14 cellular contexts compared by ENCODE assay signal in the genomic region with DNA sequence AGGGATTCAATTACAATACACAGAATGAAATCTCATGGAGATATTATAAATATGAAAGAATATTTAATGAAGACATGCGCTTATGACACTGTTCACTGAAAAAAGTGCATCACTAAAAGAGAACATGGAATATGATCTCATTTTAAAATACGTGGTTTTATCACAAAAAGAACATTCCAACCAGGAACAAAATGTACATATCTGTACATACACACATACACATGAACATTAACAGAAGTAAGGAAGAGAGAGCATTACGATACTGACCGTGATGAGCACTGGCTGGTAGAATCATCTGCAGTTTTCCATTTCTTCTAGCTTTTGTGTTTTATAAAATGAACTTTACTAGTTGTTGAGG. TPM values are rescaled to one million over a fixed set of nuclear protein-coding genes. Genes with fewer than 3 reads are reported as not detected.
DNase-seq lines count a peak whose midpoint lies in the region; ATAC-seq, FAIRE-seq and TF ChIP-seq lines count a peak whose summit lies in the region.
"Had no signal": no experiment of that assay in that cellular context is flagged by ENCODE, and none has a peak within 500 bp of the region (broad histone marks: within the 10 kb centered on the region; RNA-seq: fewer than 3 reads in every experiment).

No MANE protein-coding gene starts in this region.

- BruUV-seq in HepG2 (replicated peaks; lab: Mats Ljungman, UMichigan), result no TSS peak

- H2AFZ ChIP-seq in HepG2 (ENCODE audit: low read length), result no peak overlapping the region

- peak; percentile 4 for FAIRE-seq in HepG2 (lab: Jason Lieb, UNC)

- no peaks in the 10 kb centered on the region for H3K9me3 Mint-ChIP-seq in glutamatergic neuron (ENCODE audit: unreplicated experiment)
- H3K9me3 Mint-ChIP-seq: activated CD8-positive, alpha-beta T cell treated with anti-CD3 and anti-CD28 coated beads for 36 hours had no signal

- H3K36me3 Mint-ChIP-seq in glutamatergic neuron (ENCODE audit: unreplicated experiment), result no peaks in the 10 kb centered on the region

- DNase-seq in HepG2 (ENCODE audit: low spot score) (no peak), right lobe of liver (no peak), SK-N-MC (ENCODE audit: low read depth, low spot score) (no peak), foreskin keratinocyte (no peak), glutamatergic neuron (no peak), SKM-1 treated with dmso at 0.1 percent for 144 hours (lab: John Stamatoyannopoulos, UW; ENCODE audit: unreplicated experiment) (no peak), NCI-H748 treated with DMSO at 0.1 percent for 48 hours (lab: John Stamatoyannopoulos, UW) (no peak), NOMO-1 treated with DMSO at 0.1 percent for 48 hours (lab: John Stamatoyannopoulos, UW; ENCODE audit: unreplicated experiment) (no peak)
- DNase-seq: activated gamma-delta T cell, NCI-H1417 treated with DMSO at 0.1 percent for 48 hours, NCI-H2107, tibial artery had no signal

- H3K9me3 ChIP-seq in HepG2 (ENCODE audit: low read length) (no peaks in the 10 kb centered on the region), right lobe of liver (no peaks in the 10 kb centered on the region), SK-N-MC (ENCODE audit: low read depth, low read length) (no peaks in the 10 kb centered on the region)
- H3K9me3 ChIP-seq: tibial artery had no signal

- H3K36me3 ChIP-seq in HepG2 (replicated peaks in 1 of 2; ENCODE audit: control insufficient read depth in 1 of 2, insufficient read depth in 2 of 2, low read length in 2 of 2), result no peaks in the 10 kb centered on the region; a peak in 1 of 5 replicates
- H3K36me3 ChIP-seq in right lobe of liver, result no peaks in the 10 kb centered on the region
- H3K36me3 ChIP-seq in SK-N-MC (ENCODE audit: insufficient read depth, low read length), result peaks cover 4% of the 10 kb centered on the region; the same call in 1 of the 2 replicates
- H3K36me3 ChIP-seq: tibial artery had no signal

- peaks cover 82% of the 10 kb centered on the region for H3K79me2 ChIP-seq in HepG2 (ENCODE audit: insufficient read depth, low read length)

- no peaks in the 10 kb centered on the region for H3K27me3 Mint-ChIP-seq in glutamatergic neuron (ENCODE audit: unreplicated experiment)

- ATAC-seq in HepG2 (no peak), right lobe of liver (no peak), foreskin keratinocyte (no peak)
- ATAC-seq: stimulated activated naive CD8-positive, alpha-beta T cell treated with anti-CD3 and anti-CD28 coated beads, Interleukin-15, Interleukin-2, amounts not matched to agents 100 U/mL and 50 U/mL, for 24 hours had no signal

- H3K4me2 ChIP-seq in HepG2 (ENCODE audit: low read depth, low read length), result no peak overlapping the region

- POLR2A ChIA-PET in HepG2 (lab: Yijun Ruan, JAX), result no interaction called here

- CTCF ChIA-PET in HepG2 (lab: Yijun Ruan, JAX; ENCODE audit: low intra/inter-chr PET ratio, low total read pairs), result interaction anchor here (0.8 to 1.9 kb wide), 4 partner anchors 32 to 158 kb away, joined by 3 to 8 read pairs (median 4); no protein-coding TSS in a partner anchor

- peaks cover 6% of the 10 kb centered on the region; the same call in 1 of the 2 replicates for H4K20me1 ChIP-seq in HepG2 (ENCODE audit: insufficient read depth, low read length)

- peaks cover 8% of the 10 kb centered on the region for H3K4me1 Mint-ChIP-seq in glutamatergic neuron (ENCODE audit: low read depth, unreplicated experiment)

- H3K27ac ChIP-seq in HepG2 (ENCODE audit: extremely low read length, insufficient read depth, low read length) (no peak overlapping the region), right lobe of liver (no peak overlapping the region), SK-N-MC (peak overlapping the region; percentile 96), foreskin keratinocyte (peak overlapping the region; percentile 37)
- H3K27ac ChIP-seq: tibial artery had no signal

- H3K9ac ChIP-seq in HepG2 (ENCODE audit: insufficient read depth, low read depth, low read length), result no peak overlapping the region
- peak overlapping the region; percentile 70 for H3K9ac ChIP-seq in SK-N-MC (ENCODE audit: insufficient read length)

- WGBS in HepG2 (ENCODE audit: low lambda C conversion rate), result 93% methylated on average over 4 of the region's 4 CpGs
- 62% methylated on average over 4 of the region's 4 CpGs for WGBS in right lobe of liver (ENCODE audit: insufficient coverage, low coverage, low lambda C conversion rate, missing lambda C conversion rate)

- no peak overlapping the region for H3K4me3 Mint-ChIP-seq in glutamatergic neuron (ENCODE audit: unreplicated experiment)
- H3K4me3 Mint-ChIP-seq: activated CD8-positive, alpha-beta T cell treated with anti-CD3 and anti-CD28 coated beads for 36 hours had no signal

- no peak for TF ChIP-seq CTCF in HepG2 (CRISPR knock-in tag; IDR thresholded peaks at IDR 0.05)
- TF ChIP-seq CTCF in right lobe of liver (IDR thresholded peaks at IDR 0.05), result no peak
- no peak for TF ChIP-seq CTCF in foreskin keratinocyte (conservative IDR thresholded peaks at IDR 0.05)
- TF ChIP-seq CTCF in glutamatergic neuron (IDR thresholded peaks at IDR 0.05; ENCODE audit: partially characterized antibody, unreplicated experiment), result no peak

- no peak for TF ChIP-seq POLR2A in HepG2 (IDR thresholded peaks at IDR 0.05; ENCODE audit: insufficient read depth in 1 of 2, low read depth in 2 of 2, low read length in 2 of 2)
- no peak for TF ChIP-seq POLR2A in right lobe of liver (IDR thresholded peaks at IDR 0.05)

- no peak overlapping the region for H3K27ac Mint-ChIP-seq in glutamatergic neuron (ENCODE audit: unreplicated experiment)
- H3K27ac Mint-ChIP-seq: activated CD8-positive, alpha-beta T cell treated with anti-CD3 and anti-CD28 coated beads for 36 hours had no signal

- TF ChIP-seq EP300 in HepG2 (IDR thresholded peaks at IDR 0.05; ENCODE audit: low read depth in 2 of 2, low read length in 2 of 2) (no peak), HepG2 (CRISPR knock-in tag; IDR thresholded peaks at IDR 0.05; ENCODE audit: borderline replicate concordance) (no peak)

- H3K4me3 ChIP-seq in HepG2 (replicated peaks in 1 of 3; ENCODE audit: insufficient read depth in 1 of 3, low read depth in 2 of 3, low read length in 3 of 3) (no peak overlapping the region), right lobe of liver (no peak overlapping the region), SK-N-MC (peak overlapping the region; percentile 62)
- H3K4me3 ChIP-seq: tibial artery had no signal

- intact Hi-C loops in HepG2 (cut with micrococcal nuclease; ENCODE audit: unreplicated experiment) (loop anchor here (5.0 to 10.0 kb wide), 3 partner anchors 74 to 156 kb away; no protein-coding TSS in a partner anchor), right lobe of liver (cut with DNase I) (no loop called here)

- in situ Hi-C loops in HepG2 (cut with HindIII; ENCODE audit: extremely low pct_ligation_motif_present, low pct_unique_long_range_greater_than_20kb), result loop anchor here (5.0 kb wide), 1 partner anchor 76 kb away; no protein-coding TSS in a partner anchor

- no peak for TF ChIP-seq RAD21 in HepG2 (CRISPR knock-in tag; IDR thresholded peaks at IDR 0.05)

- H3K4me1 ChIP-seq in HepG2 (ENCODE audit: insufficient read depth, low read length), result peaks cover 28% of the 10 kb centered on the region
- no peaks in the 10 kb centered on the region for H3K4me1 ChIP-seq in right lobe of liver
- peaks cover 28% of the 10 kb centered on the region for H3K4me1 ChIP-seq in foreskin keratinocyte
- H3K4me1 ChIP-seq: tibial artery had no signal

- H3K27me3 ChIP-seq in HepG2 (ENCODE audit: control insufficient read depth in 1 of 2, insufficient read depth in 2 of 2, low read length in 2 of 2) (no peaks in the 10 kb centered on the region), right lobe of liver (peaks cover 0 to 3% of the 10 kb centered on the region in 2 donors), foreskin keratinocyte (no peaks in the 10 kb centered on the region)

TF ChIP-seq in HepG2, 621 proteins besides CTCF, POLR2A, EP300 and RAD21 (continues in another document):
- TF ChIP-seq ZFYVE20 (CRISPR knock-in tag; IDR thresholded peaks at IDR 0.05; ENCODE audit: borderline replicate concordance, low read depth) (no peak), ZC3H13 (CRISPR knock-in tag; IDR thresholded peaks at IDR 0.05) (no peak), NCOR1 (IDR thresholded peaks at IDR 0.05; ENCODE audit: borderline replicate concordance, low read length) (no peak), CCDC6 (CRISPR knock-in tag; IDR thresholded peaks at IDR 0.05) (no peak), TAF15 (IDR thresholded peaks at IDR 0.05; ENCODE audit: low read depth, low read length, poor library complexity, severe bottlenecking) (no peak), BRCA1 (CRISPR knock-in tag; IDR thresholded peaks at IDR 0.05) (no peak), ZNF296 (CRISPR knock-in tag; conservative IDR thresholded peaks at IDR 0.05) (no peak)

RNA-seq across cellular contexts. Expression of gene IGF2BP3, which starts 39.4 kb away (rescaled TPM):
- total RNA-seq in HepG2 (2016; rRNA removed; fragmentation: Illumina TruSeq; extraction: Trizol) (37.7 and 51.2 TPM in 2 replicates), right lobe of liver (under 1 TPM in 5 of 6 experiments, not detected in 1; 0.12 to 0.64 (median 0.19) TPM), foreskin keratinocyte (32.8 and 41.1 TPM in 2 replicates), glutamatergic neuron (ENCODE audit: unreplicated experiment) (47.0 TPM)
- 71.8 and 87.5 TPM in 2 replicates for total RNA-seq in HepG2 (2016; cell fraction: cytosol; rRNA removed; fragmentation: Illumina TruSeq; extraction: Trizol; ENCODE audit: low read depth)
- 37.5 and 48.2 TPM in 2 replicates for total RNA-seq in HepG2 (2016; cell fraction: insoluble cytoplasmic fraction; rRNA removed; fragmentation: Illumina TruSeq; extraction: Trizol)
- 36.5 and 37.4 TPM in 2 replicates for total RNA-seq in HepG2 (2016; cell fraction: membrane; rRNA removed; fragmentation: Illumina TruSeq; extraction: Trizol)
- 54.6 and 65.1 TPM in 2 replicates for total RNA-seq in HepG2 (2016; cell fraction: nucleus; rRNA removed; fragmentation: Illumina TruSeq; extraction: Trizol)
- polyA plus RNA-seq in HepG2 (2011; rRNA removed) (33.5 and 39.5 TPM in 2 replicates), foreskin keratinocyte (10.1 and 10.3 TPM in 2 replicates)
- polyA plus RNA-seq in HepG2 (2011; cell fraction: cytosol; rRNA removed), result 28.4 and 31.3 TPM in 2 replicates
- 39.8 and 40.6 TPM in 2 replicates for polyA plus RNA-seq in HepG2 (2011; cell fraction: nucleus; rRNA removed)
- 30.9 and 39.1 TPM in 2 replicates for polyA plus RNA-seq in HepG2 (2012)
- 4.7 and 5.5 TPM in 2 replicates for polyA plus RNA-seq in HepG2 (2016; cell fraction: cytosol; fragmentation: Illumina TruSeq; extraction: Trizol; ENCODE audit: low read depth)
- polyA plus RNA-seq in HepG2 (2016; cell fraction: insoluble cytoplasmic fraction; fragmentation: Illumina TruSeq; extraction: Trizol; ENCODE audit: low read depth), result 55.0 and 58.1 TPM in 2 replicates
- polyA plus RNA-seq in HepG2 (2016; cell fraction: membrane; fragmentation: Illumina TruSeq; extraction: Trizol; ENCODE audit: low read depth), result 15.7 and 16.9 TPM in 2 replicates
- polyA plus RNA-seq in HepG2 (2016; cell fraction: nucleus; fragmentation: Illumina TruSeq; extraction: Trizol; ENCODE audit: insufficient read depth, low read depth), result 65.0 and 67.9 TPM in 2 replicates
- polyA minus RNA-seq in HepG2 (2011; rRNA and poly(A)+ RNA removed; ENCODE audit: low replicate concordance), result 53.1 and 80.7 TPM in 2 replicates
- polyA minus RNA-seq in HepG2 (2011; cell fraction: cytosol; rRNA and poly(A)+ RNA removed), result 52.8 and 73.7 TPM in 2 replicates
- polyA minus RNA-seq in HepG2 (2011; cell fraction: nucleus; rRNA and poly(A)+ RNA removed), result 108 and 117 TPM in 2 replicates

Comparison
In these comparisons a context has a peak if more than half of its experiments do, and no peak if none do; other contexts are left out.
1. RNA of gene IGF2BP3, which starts 39.4 kb away (total RNA-seq): 47.0 TPM in glutamatergic neuron (single experiment), 36.5 to 87.5 TPM in HepG2 and 32.8 to 41.1 TPM in foreskin keratinocyte; 0.12 to 0.64 TPM in right lobe of liver; every median in the first group is over 10 times any median in the second.
2. H3K27ac ChIP-seq: peak in SK-N-MC (single experiment) and foreskin keratinocyte (single experiment); none in HepG2 (single experiment) and right lobe of liver (0 of 3).